In the genomic region with DNA sequence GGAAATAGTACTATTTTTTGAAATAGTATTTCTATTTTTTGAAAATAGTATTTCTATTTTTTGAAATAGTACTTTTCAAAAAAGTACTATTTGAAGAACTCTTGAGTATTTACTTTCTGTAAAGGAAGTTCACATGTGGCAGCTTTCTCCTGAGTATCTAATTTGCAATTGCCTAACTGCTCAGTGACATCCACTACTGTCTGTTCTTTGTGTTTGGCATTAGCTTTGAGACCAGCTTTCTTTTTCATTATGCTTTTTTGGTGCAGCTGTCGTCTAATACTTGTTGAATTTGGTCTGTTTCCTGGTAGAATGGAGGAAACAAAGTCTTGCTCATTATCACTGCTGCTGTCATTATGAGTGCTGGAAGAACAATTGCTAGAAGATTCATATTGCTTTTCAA, we compare ENCODE assay signal across 23 cellular contexts.
"Had no signal": no experiment of that assay in that cellular context is flagged by ENCODE, and none has a peak within 500 bp of the region (broad histone marks: within the 10 kb centered on the region; RNA-seq: fewer than 3 reads in every experiment).

No MANE protein-coding gene starts in this region.

- FAIRE-seq: frontal cortex, small intestine had no signal

- H3K9me3 ChIP-seq: esophagus muscularis mucosa, right lobe of liver, stomach, suprapubic skin, tibial nerve had no signal

- H3K36me3 ChIP-seq: esophagus muscularis mucosa, right lobe of liver, suprapubic skin, tibial nerve had no signal

- DNase-seq: activated CD4-positive, alpha-beta memory T cell treated with anti-CD3 and anti-CD28 coated beads, Interleukin-2, amount 10 ng/mL, durations not matched to agents 7 days and 5 days; activated CD4-positive, alpha-beta T cell treated with anti-CD3 and anti-CD28 coated beads, Interleukin-2, amount 10 ng/mL, durations not matched to agents 24 days and 14 days; activated effector memory CD4-positive, alpha-beta T cell treated with Interleukin-2 at 50 U/mL for 16 hours; activated naive CD4-positive, alpha-beta T cell treated with anti-CD3 and anti-CD28 coated beads for 36 hours; activated T-cell treated with anti-CD3 and anti-CD28 coated beads, Interleukin-2, amount 50 U/mL, for 72 hours; amygdala; cerebellar nuclear complex; hippocampal formation; left ventricle myocardium superior; mammary epithelial cell; nucleus accumbens; posterior cingulate gyrus; right lobe of liver; small intestine; stimulated activated CD4-positive, alpha-beta T cell treated with anti-CD3 and anti-CD28 coated beads, Interleukin-15, amount 100 ng/mL, for 24 hours; stomach had no signal

- H3K4me1 ChIP-seq: right lobe of liver, stomach had no signal

- H3K27ac ChIP-seq: coronary artery, esophagus muscularis mucosa, right lobe of liver, stomach, suprapubic skin, tibial nerve had no signal

- ATAC-seq: activated CD4-positive, CD25-positive, alpha-beta regulatory T cell treated with anti-CD3 and anti-CD28 coated beads, Interleukin-2, amount 50 U/mL, for 24 hours; activated T-cell treated with anti-CD3 and anti-CD28 coated beads, Interleukin-2, amount 50 U/mL, for 72 hours; left ventricle myocardium superior; right lobe of liver; stimulated activated memory B cell treated with anti-CD40 and anti-IgM and Interleukin-4, amounts not matched to agents 10 μg/mL and 1 μg/mL and 100 μg/mL, for 72 hours had no signal

- H3K4me3 ChIP-seq: coronary artery, esophagus muscularis mucosa, right lobe of liver, stomach, suprapubic skin, tibial nerve had no signal

- H3K27me3 ChIP-seq: esophagus muscularis mucosa, right lobe of liver, stomach, suprapubic skin, tibial nerve had no signal
